In genomic region chr17:68356520-68356919, GRCh38 we compare ENCODE assay signal across 7 cellular contexts.
DNase-seq lines count a peak whose midpoint lies in the region; ATAC-seq and TF ChIP-seq lines count a peak whose summit lies in the region.

No MANE protein-coding gene starts in this region.

- peaks cover 0 to 3% of the 10 kb centered on the region in 2 experiments for H3K4me1 ChIP-seq in trophoblast cell (ENCODE audit: control insufficient read depth in 1 of 2, insufficient read depth in 2 of 2, low read length in 2 of 2)

- H3K4me3 Mint-ChIP-seq in activated T-helper 2 cell treated with anti-CD3 and anti-CD28 coated beads, Interferon-gamma antibody, Interleukin-2, Interleukin-4, amounts not matched to agents 10 μg/mL and 5 μg/mL and 100 μg/mL, durations not matched to agents 14 hours and 24 hours and 36 hours (ENCODE audit: low read depth): peak overlapping the region; percentile 73

- peak overlapping the region; percentile 86 for H3K27ac Mint-ChIP-seq in activated T-helper 2 cell treated with anti-CD3 and anti-CD28 coated beads, Interferon-gamma antibody, Interleukin-2, Interleukin-4, amounts not matched to agents 10 μg/mL and 5 μg/mL and 100 μg/mL, durations not matched to agents 14 hours and 24 hours and 36 hours

- H3K36me3 Mint-ChIP-seq in activated T-helper 2 cell treated with anti-CD3 and anti-CD28 coated beads, Interferon-gamma antibody, Interleukin-2, Interleukin-4, amounts not matched to agents 10 μg/mL and 5 μg/mL and 100 μg/mL, durations not matched to agents 14 hours and 24 hours and 36 hours (ENCODE audit: low read depth): peaks cover 19% of the 10 kb centered on the region

- peaks cover 2% of the 10 kb centered on the region for H3K9me3 ChIP-seq in trophoblast cell (ENCODE audit: insufficient read depth, low read depth, low read length)

- TF ChIP-seq CTCF in NB4 (IDR thresholded peaks at IDR 0.05; ENCODE audit: low read depth, low read length): no peak

- H3K23ac ChIP-seq in trophoblast cell (ENCODE audit: low read length): no peak overlapping the region

- H3K4me3 ChIP-seq in NB4 (ENCODE audit: low read depth, low read length) (peak overlapping the region; percentile 59), trophoblast cell (ENCODE audit: low read depth, low read length) (no peak overlapping the region)

- no peaks in the 10 kb centered on the region for H3K27me3 ChIP-seq in trophoblast cell (ENCODE audit: insufficient read depth, low read length)

- H3K4me1 Mint-ChIP-seq in activated T-helper 2 cell treated with anti-CD3 and anti-CD28 coated beads, Interferon-gamma antibody, Interleukin-2, Interleukin-4, amounts not matched to agents 10 μg/mL and 5 μg/mL and 100 μg/mL, durations not matched to agents 14 hours and 24 hours and 36 hours (ENCODE audit: low read depth): peaks cover 57% of the 10 kb centered on the region

- no peak overlapping the region for H3K9ac ChIP-seq in trophoblast cell (ENCODE audit: low read length)

- no peak overlapping the region for H3K14ac ChIP-seq in trophoblast cell (ENCODE audit: low read length)

- ATAC-seq in GM21529 (IDR thresholded peaks at IDR 0.05; ENCODE audit: unreplicated experiment): peak; percentile 75

- H2AK5ac ChIP-seq in trophoblast cell (ENCODE audit: low read length): no peak overlapping the region

- H3K18ac ChIP-seq in trophoblast cell (ENCODE audit: low read length): no peak overlapping the region

- intact Hi-C loops in activated T-helper 2 cell treated with anti-CD3 and anti-CD28 coated beads, Interferon-gamma antibody, Interleukin-2, Interleukin-4, amounts not matched to agents 10 μg/mL and 5 μg/mL and 100 μg/mL, durations not matched to agents 14 hours and 24 hours and 36 hours (cut with micrococcal nuclease): loop anchor here (1.0 to 10.0 kb wide), 5 partner anchors 12 to 152 kb away; no protein-coding TSS in a partner anchor

- H4K8ac ChIP-seq in trophoblast cell (ENCODE audit: low read depth, low read length): no peak overlapping the region

- H4K12ac ChIP-seq in trophoblast cell (ENCODE audit: low read depth, low read length): no peak overlapping the region

- H4K91ac ChIP-seq in trophoblast cell (ENCODE audit: low read depth, low read length): no peak overlapping the region

- H3K27me3 Mint-ChIP-seq in activated T-helper 2 cell treated with anti-CD3 and anti-CD28 coated beads, Interferon-gamma antibody, Interleukin-2, Interleukin-4, amounts not matched to agents 10 μg/mL and 5 μg/mL and 100 μg/mL, durations not matched to agents 14 hours and 24 hours and 36 hours (ENCODE audit: low read depth): no peaks in the 10 kb centered on the region

- no peak overlapping the region for H3K27ac ChIP-seq in trophoblast cell (ENCODE audit: low read depth, low read length)

- no peaks in the 10 kb centered on the region for H3K9me3 Mint-ChIP-seq in activated T-helper 2 cell treated with anti-CD3 and anti-CD28 coated beads, Interferon-gamma antibody, Interleukin-2, Interleukin-4, amounts not matched to agents 10 μg/mL and 5 μg/mL and 100 μg/mL, durations not matched to agents 14 hours and 24 hours and 36 hours

- no peaks in the 10 kb centered on the region for H3K79me1 ChIP-seq in trophoblast cell (ENCODE audit: low read length)

- TF ChIP-seq POLR2A in NB4 (IDR thresholded peaks at IDR 0.05; ENCODE audit: extremely low read depth, insufficient read length): no peak

- H2BK5ac ChIP-seq in trophoblast cell (ENCODE audit: low read depth, low read length, poor library complexity): no peak overlapping the region

- no peak overlapping the region for H2AFZ ChIP-seq in trophoblast cell (ENCODE audit: insufficient read depth, low read length, poor library complexity)

- no peak overlapping the region for H3K4me2 ChIP-seq in trophoblast cell (ENCODE audit: low read length)

- no peaks in the 10 kb centered on the region for H3K79me2 ChIP-seq in trophoblast cell (ENCODE audit: control insufficient read depth, insufficient read depth, low read length, poor library complexity)

- no peak overlapping the region for H2BK12ac ChIP-seq in trophoblast cell (ENCODE audit: low read length)

- DNase-seq in NB4 (ENCODE audit: low read depth) (peak; percentile 92), trophoblast cell (no peak), dermis blood vessel endothelial cell (no peak), NCI-H2171 (lab: John Stamatoyannopoulos, UW) (no peak)
- peak; percentile 75 for DNase-seq in activated T-helper 2 cell treated with anti-CD3 and anti-CD28 coated beads, Interferon-gamma antibody, Interleukin-2, Interleukin-4, amounts not matched to agents 10 μg/mL and 5 μg/mL and 100 μg/mL, durations not matched to agents 14 hours and 24 hours and 36 hours (ENCODE audit: low spot score)
- peak; percentile 52 for DNase-seq in stimulated activated CD4-positive, alpha-beta T cell treated with anti-CD3 and anti-CD28 coated beads, Interleukin-2, amount 100 ng/mL, for 4 hours (ENCODE audit: low read depth)

- no CpG with 5 or more reads among the region's 8 CpGs for WGBS in trophoblast cell (ENCODE audit: extremely low coverage, insufficient coverage, insufficient read length)

- H2BK120ac ChIP-seq in trophoblast cell (ENCODE audit: insufficient read depth, low read length, poor library complexity): no peak overlapping the region

- no peaks in the 10 kb centered on the region for H3K36me3 ChIP-seq in trophoblast cell (ENCODE audit: control insufficient read depth in 1 of 2, insufficient read depth in 2 of 2, low read length in 2 of 2)

- no peak overlapping the region for H3K4ac ChIP-seq in trophoblast cell (ENCODE audit: low read depth, low read length)

Comparison
In these comparisons a context has a peak if more than half of its experiments do, and no peak if none do; other contexts are left out.
1. DNase-seq: peak in NB4 (single experiment), activated T-helper 2 cell treated with anti-CD3 and anti-CD28 coated beads, Interferon-gamma antibody, Interleukin-2, Interleukin-4, amounts not matched to agents 10 μg/mL and 5 μg/mL and 100 μg/mL, durations not matched to agents 14 hours and 24 hours and 36 hours (single experiment) and stimulated activated CD4-positive, alpha-beta T cell treated with anti-CD3 and anti-CD28 coated beads, Interleukin-2, amount 100 ng/mL, for 4 hours (single experiment); none in trophoblast cell (0 of 2), dermis blood vessel endothelial cell (single experiment) and NCI-H2171 (single experiment).